12 cellular contexts compared by ENCODE assay signal in genomic region chr4:184899261-184900134, GRCh38.
A peak's percentile ranks its signal among the peaks of the same experiment; 100 is the strongest.
DNase-seq lines count a peak whose midpoint lies in the region; ATAC-seq and TF ChIP-seq lines count a peak whose summit lies in the region.
"Had no signal": no experiment of that assay in that cellular context is flagged by ENCODE, and none has a peak within 500 bp of the region (broad histone marks: within the 10 kb centered on the region; RNA-seq: fewer than 3 reads in every experiment).

No MANE protein-coding gene starts in this region.

- H3K36me3 ChIP-seq in HEK293 (ENCODE audit: control insufficient read depth in 2 of 2, insufficient read depth in 1 of 2, low read length in 2 of 2) (no peaks in the 10 kb centered on the region), breast epithelium (no peaks in the 10 kb centered on the region), lower lobe of right lung (no peaks in the 10 kb centered on the region)
- no peaks in the 10 kb centered on the region for H3K36me3 ChIP-seq in CD8-positive, alpha-beta memory T cell (ENCODE audit: insufficient read depth, low read length)
- H3K36me3 ChIP-seq: sigmoid colon had no signal

- no peak overlapping the region for H3K27ac Mint-ChIP-seq in CD8-positive, alpha-beta memory T cell
- H3K27ac Mint-ChIP-seq in type B pancreatic cell, result no peak overlapping the region

- TF ChIP-seq POLR2A in breast epithelium (IDR thresholded peaks at IDR 0.05), result no peak

- H3K27me3 Mint-ChIP-seq in CD8-positive, alpha-beta memory T cell, result peaks cover 9 to 28% of the 10 kb centered on the region in 2 donors
- peaks cover 4% of the 10 kb centered on the region for H3K27me3 Mint-ChIP-seq in type B pancreatic cell

- POLR2A ChIA-PET in HEK293 (lab: Yijun Ruan, JAX), result no interaction called here
- POLR2A ChIA-PET in CD8-positive, alpha-beta memory T cell (lab: Charles Lee), result no interaction called here

- in situ Hi-C loops in GM13977 (cut with MboI; ENCODE audit: low pct_unique_long_range_greater_than_20kb, low sequenced_read_pairs, unreplicated experiment), result no loop called here

- DNase-seq in AG08396 (ENCODE audit: low spot score) (peak; percentile 28), breast epithelium (ENCODE audit: low spot score in 2 of 2) (peak; percentile 73 to 74), lower lobe of right lung (peak; percentile 83), NCI-H1105 (lab: John Stamatoyannopoulos, UW) (no peak), type B pancreatic cell (ENCODE audit: extremely low spot score, unreplicated experiment) (no peak), GM13977 (ENCODE audit: low spot score) (no peak)
- DNase-seq in CD8-positive, alpha-beta memory T cell, result no peak
- DNase-seq: C1 segment of cervical spinal cord, NCI-H187, OCI-M1, sigmoid colon had no signal

- no peak overlapping the region for H3K27ac ChIP-seq in HEK293 (ENCODE audit: extremely low read depth, low read depth, low read length)
- H3K27ac ChIP-seq in breast epithelium, result peak overlapping the region in 1 of 2 donors; percentile 72
- H3K27ac ChIP-seq in lower lobe of right lung, result no peak overlapping the region
- no peak overlapping the region for H3K27ac ChIP-seq in CD8-positive, alpha-beta memory T cell (ENCODE audit: low read depth, low read length)
- H3K27ac ChIP-seq: sigmoid colon had no signal

- H3K4me1 ChIP-seq in HEK293 (ENCODE audit: control insufficient read depth, insufficient read depth, low read length), result no peaks in the 10 kb centered on the region
- no peaks in the 10 kb centered on the region for H3K4me1 ChIP-seq in breast epithelium
- H3K4me1 ChIP-seq in lower lobe of right lung, result peaks cover 34% of the 10 kb centered on the region
- no peaks in the 10 kb centered on the region for H3K4me1 ChIP-seq in CD8-positive, alpha-beta memory T cell (ENCODE audit: insufficient read depth, low read length)
- H3K4me1 ChIP-seq: sigmoid colon had no signal

- H3K36me3 Mint-ChIP-seq in CD8-positive, alpha-beta memory T cell, result no peaks in the 10 kb centered on the region
- H3K36me3 Mint-ChIP-seq in type B pancreatic cell, result no peaks in the 10 kb centered on the region

- ATAC-seq in lower lobe of right lung, result peak; percentile 78 to 82

- H3K27me3 ChIP-seq in breast epithelium (no peaks in the 10 kb centered on the region), lower lobe of right lung (ENCODE audit: low read depth) (no peaks in the 10 kb centered on the region)
- no peaks in the 10 kb centered on the region for H3K27me3 ChIP-seq in CD8-positive, alpha-beta memory T cell (ENCODE audit: insufficient read depth, low read length, poor library complexity, severe bottlenecking)

- H3K4me3 ChIP-seq in HEK293 (ENCODE audit: low read depth, low read length) (no peak overlapping the region), breast epithelium (no peak overlapping the region), lower lobe of right lung (no peak overlapping the region)
- no peak overlapping the region for H3K4me3 ChIP-seq in CD8-positive, alpha-beta memory T cell (ENCODE audit: low read length)
- H3K4me3 ChIP-seq: sigmoid colon had no signal

- CTCF ChIA-PET in HEK293 (lab: Yijun Ruan, JAX), result no interaction called here
- CTCF ChIA-PET in CD8-positive, alpha-beta memory T cell (lab: Charles Lee), result no interaction called here

- H3K9me3 ChIP-seq in HEK293 (ENCODE audit: control insufficient read depth, insufficient read depth, low read depth, low read length), result no peaks in the 10 kb centered on the region
- no peaks in the 10 kb centered on the region for H3K9me3 ChIP-seq in breast epithelium
- no peaks in the 10 kb centered on the region for H3K9me3 ChIP-seq in lower lobe of right lung
- H3K9me3 ChIP-seq in CD8-positive, alpha-beta memory T cell (ENCODE audit: low read length), result no peaks in the 10 kb centered on the region
- H3K9me3 ChIP-seq: sigmoid colon had no signal

- no peak for TF ChIP-seq CTCF in HEK293 (tag by site-specific recombination; IDR thresholded peaks at IDR 0.05)
- TF ChIP-seq CTCF in breast epithelium (IDR thresholded peaks at IDR 0.05), result no peak
- no peak for TF ChIP-seq CTCF in lower lobe of right lung (IDR thresholded peaks at IDR 0.05)
- no peak for TF ChIP-seq CTCF in type B pancreatic cell (conservative IDR thresholded peaks at IDR 0.05)
- TF ChIP-seq CTCF in GM13977 (IDR thresholded peaks at IDR 0.05; ENCODE audit: extremely low read depth, insufficient read depth, missing control alignments), result no peak

- no peak overlapping the region for H3K4me3 Mint-ChIP-seq in CD8-positive, alpha-beta memory T cell
- H3K4me3 Mint-ChIP-seq in type B pancreatic cell, result no peak overlapping the region

- no peaks in the 10 kb centered on the region for H3K4me1 Mint-ChIP-seq in CD8-positive, alpha-beta memory T cell
- H3K4me1 Mint-ChIP-seq in type B pancreatic cell (ENCODE audit: unreplicated experiment), result peaks cover 12% of the 10 kb centered on the region

- H3K9me3 Mint-ChIP-seq in CD8-positive, alpha-beta memory T cell, result no peaks in the 10 kb centered on the region
- no peaks in the 10 kb centered on the region for H3K9me3 Mint-ChIP-seq in type B pancreatic cell

- intact Hi-C loops in breast epithelium (cut with DNase I; ENCODE audit: low total_unique reads), result no loop called here
- intact Hi-C loops in lower lobe of right lung (cut with DNase I), result no loop called here

TF ChIP-seq in HEK293, 187 proteins besides CTCF, POLR2A, EP300 and RAD21:
- peak; percentile 41; the same call in 1 of the 2 replicates for TF ChIP-seq SCRT2 (tag by site-specific recombination; IDR thresholded peaks at IDR 0.05)
- no peak for TF ChIP-seq ZBTB49 (tag by site-specific recombination; IDR thresholded peaks at IDR 0.05; ENCODE audit: low read depth)
- TF ChIP-seq ZNF184 (tag by site-specific recombination; IDR thresholded peaks at IDR 0.05), result no peak

Comparison
In these comparisons a context has a peak if more than half of its experiments do, and no peak if none do; other contexts are left out.
1. DNase-seq: peak in AG08396 (single experiment), breast epithelium (2 of 2) and lower lobe of right lung (single experiment); none in NCI-H1105 (single experiment), CD8-positive, alpha-beta memory T cell (0 of 5), type B pancreatic cell (single experiment) and GM13977 (single experiment).